In genomic region chr6:1576166-1576565, GRCh38 we compare ENCODE assay signal across 25 cellular contexts. TPM values are rescaled to one million over a fixed set of nuclear protein-coding genes. Genes with fewer than 3 reads are reported as not detected.
DNase-seq lines count a peak whose midpoint lies in the region; TF ChIP-seq lines count a peak whose summit lies in the region.
"Had no signal": no experiment of that assay in that cellular context is flagged by ENCODE, and none has a peak within 500 bp of the region (broad histone marks: within the 10 kb centered on the region; RNA-seq: fewer than 3 reads in every experiment).

No MANE protein-coding gene starts in this region.

- H3K4me3 ChIP-seq in neural progenitor cell (no peak overlapping the region), suprapubic skin (no peak overlapping the region)
- H3K4me3 ChIP-seq: spleen had no signal

- 85% methylated on average over 9 of the region's 9 CpGs for WGBS in suprapubic skin

- TF ChIP-seq POLR2A in suprapubic skin (IDR thresholded peaks at IDR 0.05), result no peak

- TF ChIP-seq EP300 in suprapubic skin (IDR thresholded peaks at IDR 0.05), result no peak

- H4K20me1 ChIP-seq in neural progenitor cell (ENCODE audit: low read depth), result no peaks in the 10 kb centered on the region

- H3K4me3 Mint-ChIP-seq in neural progenitor cell, result peak overlapping the region; percentile 15
- H3K4me3 Mint-ChIP-seq: activated naive CD8-positive, alpha-beta T cell; activated T-helper 17 cell treated with anti-CD3 and anti-CD28 coated beads, Interleukin-2, amount 50 U/mL, for 72 hours; H9 had no signal

- peaks cover 15% of the 10 kb centered on the region for H3K4me1 ChIP-seq in neural progenitor cell
- H3K4me1 ChIP-seq in suprapubic skin, result peaks cover 27% of the 10 kb centered on the region
- H3K4me1 ChIP-seq: spleen had no signal

- H3K27ac ChIP-seq in cingulate gyrus (ENCODE audit: low read depth, low read length) (peak overlapping the region; percentile 70), neural progenitor cell (no peak overlapping the region), suprapubic skin (peak overlapping the region; percentile 78)
- H3K27ac ChIP-seq: 22Rv1, KMS-11, spleen had no signal

- H3F3A ChIP-seq in neural progenitor cell (ENCODE audit: low read depth), result peaks cover 6% of the 10 kb centered on the region

- H3K27me3 Mint-ChIP-seq in neural progenitor cell (ENCODE audit: insufficient read depth, low read depth), result peaks cover 4% of the 10 kb centered on the region
- H3K27me3 Mint-ChIP-seq: activated naive CD8-positive, alpha-beta T cell had no signal

- DNase-seq in activated CD8-positive, alpha-beta memory T cell treated with anti-CD3 and anti-CD28 coated beads for 24 hours, result peak; percentile 30
- DNase-seq in activated CD8-positive, alpha-beta memory T cell treated with anti-CD3 and anti-CD28 coated beads, Interleukin-2, amount 50 U/mL, for 4 hours, result no peak
- no peak for DNase-seq in neural progenitor cell (ENCODE audit: low spot score)
- DNase-seq in suprapubic skin (ENCODE audit: low spot score in 2 of 2), result no peak
- no peak for DNase-seq in GM10266 (ENCODE audit: extremely low spot score)
- no peak for DNase-seq in stimulated activated CD4-positive, alpha-beta T cell treated with anti-CD3 and anti-CD28 coated beads, Interleukin-2, amount 100 ng/mL, for 24 hours
- DNase-seq in HuH-7.5 (ENCODE audit: low spot score), result no peak
- DNase-seq: activated CD4-positive, alpha-beta T cell treated with anti-CD3 and anti-CD28 coated beads, Interleukin-2, amount 50 U/mL, for 4 hours; activated CD8-positive, alpha-beta memory T cell treated with anti-CD3 and anti-CD28 coated beads, Interleukin-2, amount 50 U/mL, for 48 hours; aorta; CD4-positive, CD25-positive, alpha-beta regulatory T cell; cerebellar nuclear complex; effector CD4-positive, alpha-beta T cell; H9; NCI-H1436 treated with DMSO at 0.1 percent for 48 hours; NCI-H774; retina; spleen; stimulated activated CD4-positive, alpha-beta T cell treated with anti-CD3 and anti-CD28 coated beads, Interleukin-2, amount 100 ng/mL, for 48 hours had no signal

- no peak for TF ChIP-seq CTCF in neural progenitor cell (IDR thresholded peaks at IDR 0.05)
- TF ChIP-seq CTCF in suprapubic skin (IDR thresholded peaks at IDR 0.05), result no peak
- no peak for TF ChIP-seq CTCF in GM10266 (IDR thresholded peaks at IDR 0.05; ENCODE audit: control insufficient read depth, insufficient read depth, low read depth, missing control alignments)

- H3K36me3 ChIP-seq in neural progenitor cell (no peaks in the 10 kb centered on the region), suprapubic skin (no peaks in the 10 kb centered on the region)
- H3K36me3 ChIP-seq: spleen had no signal

- peak overlapping the region; percentile 92 for H3K27ac Mint-ChIP-seq in neural progenitor cell
- H3K27ac Mint-ChIP-seq: activated naive CD8-positive, alpha-beta T cell; activated T-helper 17 cell treated with anti-CD3 and anti-CD28 coated beads, Interleukin-2, amount 50 U/mL, for 72 hours; CD4-positive, CD25-positive, alpha-beta regulatory T cell; H9 had no signal

- peaks cover 10% of the 10 kb centered on the region for H3K9me3 Mint-ChIP-seq in neural progenitor cell

- no peak overlapping the region for H2AFZ ChIP-seq in neural progenitor cell (replicated peaks)

- H3K4me1 Mint-ChIP-seq in neural progenitor cell, result peaks cover 46% of the 10 kb centered on the region
- H3K4me1 Mint-ChIP-seq: activated T-helper 17 cell treated with anti-CD3 and anti-CD28 coated beads, Interleukin-2, amount 50 U/mL, for 72 hours; CD4-positive, CD25-positive, alpha-beta regulatory T cell had no signal

- H3K4me2 ChIP-seq in neural progenitor cell, result no peak overlapping the region
- H3K4me2 ChIP-seq: KMS-11 had no signal

- H3K9ac ChIP-seq in neural progenitor cell, result no peak overlapping the region
- H3K9ac ChIP-seq: KMS-11 had no signal

- H3K27me3 ChIP-seq in neural progenitor cell, result no peaks in the 10 kb centered on the region
- peaks cover 5% of the 10 kb centered on the region for H3K27me3 ChIP-seq in suprapubic skin

- no peaks in the 10 kb centered on the region for H3K9me3 ChIP-seq in neural progenitor cell (ENCODE audit: low read depth)
- H3K9me3 ChIP-seq in suprapubic skin, result peaks cover 3% of the 10 kb centered on the region

- H3K36me3 Mint-ChIP-seq in neural progenitor cell, result no peaks in the 10 kb centered on the region
- H3K36me3 Mint-ChIP-seq: CD4-positive, CD25-positive, alpha-beta regulatory T cell had no signal

- no peaks in the 10 kb centered on the region for H3K79me2 ChIP-seq in neural progenitor cell (ENCODE audit: low read depth)

RNA-seq across cellular contexts. Expression of gene FOXC1, which starts 33.5 kb away (rescaled TPM):
- total RNA-seq in neural progenitor cell (ENCODE audit: low replicate concordance), result 0.09 and 0.45 TPM in 2 replicates
- 10 to 100 TPM; 14.5 to 35.8 (median 21.4) TPM for total RNA-seq in suprapubic skin
- total RNA-seq: activated T-helper 17 cell treated with anti-CD3 and anti-CD28 coated beads, Interleukin-2, amount 50 U/mL, for 72 hours; CD4-positive, CD25-positive, alpha-beta regulatory T cell; H9; T-helper 1 cell treated with Interleukin-12 subunit alpha and Interleukin-12 subunit beta and Interleukin-4 antibody, amounts not matched to agents 30 ng/mL and 1 ng/mL, for 36 hours had no signal

Comparison
In these comparisons a context has a peak if more than half of its experiments do, and no peak if none do; other contexts are left out.
1. RNA of gene FOXC1, which starts 33.5 kb away (total RNA-seq): 14.5 to 35.8 TPM in suprapubic skin; 0.09 to 0.45 TPM in neural progenitor cell; every median in the first group is over 10 times any median in the second.